8 cellular contexts compared by ENCODE assay signal in the genomic region with DNA sequence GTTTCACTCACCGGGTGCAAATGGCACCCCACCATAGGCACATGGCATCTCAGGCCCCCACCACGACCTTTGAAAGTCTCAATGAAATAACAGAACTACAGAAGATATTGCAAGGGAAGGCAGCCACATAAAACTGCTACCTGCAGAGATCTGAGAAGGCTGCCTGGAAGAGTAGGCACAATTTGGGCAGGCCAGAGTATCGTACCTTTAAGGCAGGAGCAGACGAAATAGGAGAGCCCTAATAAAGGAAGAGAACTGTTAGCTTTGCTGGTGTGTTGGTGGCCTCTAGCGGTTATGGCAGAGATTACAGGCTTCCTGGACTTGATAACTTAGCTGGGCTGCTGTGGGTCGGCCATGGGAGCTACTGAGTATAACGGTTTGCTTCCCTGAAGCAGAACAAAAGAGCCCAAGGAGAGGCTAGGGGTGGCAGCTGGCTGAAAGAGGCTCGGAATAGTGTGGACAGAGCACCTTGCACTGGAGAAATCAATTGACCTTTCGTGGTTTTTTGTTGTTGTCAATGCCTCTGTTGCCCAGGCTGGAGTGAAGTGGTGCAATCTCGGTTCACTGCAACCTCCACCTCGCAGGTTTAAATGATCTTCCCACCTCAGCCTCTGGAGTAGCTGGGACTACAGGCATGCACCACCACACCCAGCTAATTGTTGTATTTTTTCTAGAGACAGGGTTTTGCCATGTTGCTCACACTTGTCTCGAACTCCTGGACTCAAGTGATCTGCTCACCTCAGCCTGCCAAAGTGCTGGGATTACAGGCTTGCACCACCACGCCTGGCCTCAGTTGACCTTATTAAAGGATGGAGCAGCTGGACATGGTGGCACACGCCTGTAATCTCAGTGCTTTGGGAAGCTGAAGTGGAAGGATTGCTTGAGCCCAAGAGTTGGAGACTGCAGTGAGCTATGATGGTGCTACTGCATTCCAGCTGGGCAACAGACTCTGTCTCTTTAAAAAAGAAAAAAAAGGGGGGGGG. TPM values are rescaled to one million over a fixed set of nuclear protein-coding genes. Genes with fewer than 3 reads are reported as not detected.
DNase-seq lines count a peak whose midpoint lies in the region; ATAC-seq, FAIRE-seq and TF ChIP-seq lines count a peak whose summit lies in the region.

No MANE protein-coding gene starts in this region.

- peak overlapping the region; percentile 60 for H3K4me3 Mint-ChIP-seq in astrocyte (ENCODE audit: unreplicated experiment)

- H3K4me1 Mint-ChIP-seq in astrocyte (ENCODE audit: low read depth, unreplicated experiment): peaks cover 3% of the 10 kb centered on the region

- intact Hi-C loops in spleen (cut with DNase I; ENCODE audit: low total_unique reads): no loop called here

- WGBS in spleen, 5 donors: 46 to 53% (median 47%) methylated on average over 14 of the region's 14 CpGs

- H3K79me2 ChIP-seq in astrocyte (ENCODE audit: insufficient read depth, low read length): peaks cover 15% of the 10 kb centered on the region

- no peak for FAIRE-seq in astrocyte (lab: Jason Lieb, UNC)

- TF ChIP-seq POLR2A in spleen (IDR thresholded peaks at IDR 0.05): no peak

- H3K27me3 ChIP-seq in astrocyte (ENCODE audit: insufficient read depth, low read length): no peaks in the 10 kb centered on the region
- H3K27me3 ChIP-seq in spleen (replicated peaks in 1 of 7): no peaks in the 10 kb centered on the region

- DNase-seq in NCI-H187 treated with DMSO at 0.1 percent for 48 hours (lab: John Stamatoyannopoulos, UW): peak; percentile 16
- peak; percentile 38 for DNase-seq in T1000 (lab: John Stamatoyannopoulos, UW)
- DNase-seq in astrocyte (ENCODE audit: low read depth): peak; percentile 32
- DNase-seq in hippocampal formation (lab: John Stamatoyannopoulos, UW): peak; percentile 49 to 82
- no peak for DNase-seq in spleen
- DNase-seq in HPDE6-E6E7 (ENCODE audit: extremely low spot score): no peak

- H3K9ac ChIP-seq in astrocyte (ENCODE audit: low read length): no peak overlapping the region

- H3K27ac ChIP-seq in astrocyte (ENCODE audit: low read depth, low read length): no peak overlapping the region
- H3K27ac ChIP-seq in spleen: no peak overlapping the region

- H3K27ac Mint-ChIP-seq in astrocyte (ENCODE audit: unreplicated experiment): peak overlapping the region; percentile 62

- TF ChIP-seq CTCF in GM12874 (IDR thresholded peaks at IDR 0.05; ENCODE audit: insufficient read depth, low read depth, low read length) (peak; percentile 87), astrocyte (IDR thresholded peaks at IDR 0.05; ENCODE audit: insufficient read depth, low read depth, low read length) (peak; percentile 90), spleen (IDR thresholded peaks at IDR 0.05 in 8 of 11, conservative IDR thresholded peaks at IDR 0.05 in 3 of 11) (peak; percentile 77 to 93 (median 90))

- no peaks in the 10 kb centered on the region for H3K9me3 ChIP-seq in astrocyte (ENCODE audit: insufficient read depth, low read depth, low read length)
- H3K9me3 ChIP-seq in spleen: no peaks in the 10 kb centered on the region

- H4K20me1 ChIP-seq in astrocyte (ENCODE audit: insufficient read depth, low read length): peaks cover 35% of the 10 kb centered on the region

- H2AFZ ChIP-seq in astrocyte (ENCODE audit: low read depth, low read length): no peak overlapping the region

- H3K27me3 Mint-ChIP-seq in astrocyte (ENCODE audit: low read depth, unreplicated experiment): no peaks in the 10 kb centered on the region

- ATAC-seq in GM21723 (IDR thresholded peaks at IDR 0.05; ENCODE audit: unreplicated experiment): no peak

- H3K4me1 ChIP-seq in astrocyte (ENCODE audit: insufficient read depth, low read length) (peaks cover 21% of the 10 kb centered on the region), spleen (peaks cover 5 to 49% (median 34%) of the 10 kb centered on the region in 6 donors)

- no peak overlapping the region for H3K4me2 ChIP-seq in astrocyte (ENCODE audit: low read length)

- peaks cover 10% of the 10 kb centered on the region for H3K36me3 Mint-ChIP-seq in astrocyte (ENCODE audit: low read depth, unreplicated experiment)

- H3K36me3 ChIP-seq in astrocyte (ENCODE audit: insufficient read depth, low read length) (peaks cover 4% of the 10 kb centered on the region), spleen (peaks cover 0 to 52% (median 13%) of the 10 kb centered on the region in 6 donors)

- no peaks in the 10 kb centered on the region for H3K9me3 Mint-ChIP-seq in astrocyte (ENCODE audit: unreplicated experiment)

- H3K4me3 ChIP-seq in astrocyte (ENCODE audit: insufficient read depth, low read depth, low read length): no peak overlapping the region
- no peak overlapping the region for H3K4me3 ChIP-seq in spleen

RNA-seq across cellular contexts. Expression of gene SDF2L1, which starts 4.8 kb away (rescaled TPM):
- total RNA-seq in astrocyte: 46.8 and 49.5 TPM in 2 replicates
- total RNA-seq in spleen: 10 to 100 TPM; 27.9 to 51.9 (median 36.0) TPM
- 10 to 100 TPM; 16.6 to 43.9 (median 32.9) TPM for polyA plus RNA-seq in spleen

RNA-seq across cellular contexts. Expression of gene CCDC116, which starts 14.3 kb away (rescaled TPM):
- total RNA-seq in astrocyte: 0.11 and 0.22 TPM in 2 replicates
- total RNA-seq in spleen: under 1 TPM; 0.24 to 0.66 (median 0.51) TPM
- under 1 TPM; 0.45 to 0.63 (median 0.47) TPM for polyA plus RNA-seq in spleen

RNA-seq across cellular contexts. Expression of gene YDJC, which starts 17.1 kb away (rescaled TPM):
- total RNA-seq in astrocyte: 34.0 and 34.3 TPM in 2 replicates
- total RNA-seq in spleen: 10 to 100 TPM; 19.0 to 35.0 (median 23.8) TPM
- 10 to 100 TPM; 41.0 to 54.3 (median 44.6) TPM for polyA plus RNA-seq in spleen

RNA-seq across cellular contexts. Expression of gene PPIL2, which starts 18.9 kb away (rescaled TPM):
- total RNA-seq in astrocyte (28.2 and 28.5 TPM in 2 replicates), spleen (10 to 100 TPM; 43.2 to 71.5 (median 54.9) TPM)
- polyA plus RNA-seq in spleen: 10 to 100 TPM; 23.7 to 51.8 (median 39.1) TPM

Comparison
In these comparisons a context has a peak if more than half of its experiments do, and no peak if none do; other contexts are left out.
1. DNase-seq: peak in NCI-H187 treated with DMSO at 0.1 percent for 48 hours (single experiment), T1000 (single experiment), astrocyte (single experiment) and hippocampal formation (2 of 2); none in spleen (single experiment) and HPDE6-E6E7 (single experiment).
2. Peak in every context shown above with its lines, with median percentiles within 50 percentile points of each other: CTCF ChIP-seq.